Comparison of ENCODE assay signal across 1 cellular context in genomic region chr18:67516432-67517223, GRCh38.
TF ChIP-seq lines count a peak whose summit lies in the region.

Gene DSEL (minus strand): TSS chr18:67516720. CDS start chr18:67514608, 2,112 bp downstream.

TF ChIP-seq in GM12878, 131 proteins besides CTCF, POLR2A, EP300 and RAD21 (continued from another document):
- no peak for TF ChIP-seq ZNF592 (IDR thresholded peaks at IDR 0.05)
- TF ChIP-seq TCF12 (IDR thresholded peaks at IDR 0.05; ENCODE audit: low read depth, low read length), result peak; percentile 6; the same call in 1 of the 2 replicates
- TF ChIP-seq HCFC1 (IDR thresholded peaks at IDR 0.05; ENCODE audit: low read length), result no peak
- TF ChIP-seq CBX5 (IDR thresholded peaks at IDR 0.05; ENCODE audit: low read depth), result no peak
- TF ChIP-seq EGR1 (IDR thresholded peaks at IDR 0.05; ENCODE audit: borderline replicate concordance in 1 of 2, low read depth in 2 of 2, low read length in 2 of 2), result peak in 1 of 2 experiments; percentile 48; a peak in 1 of 3 replicates
